ENCODE assay signal across 8 cellular contexts in the genomic region with DNA sequence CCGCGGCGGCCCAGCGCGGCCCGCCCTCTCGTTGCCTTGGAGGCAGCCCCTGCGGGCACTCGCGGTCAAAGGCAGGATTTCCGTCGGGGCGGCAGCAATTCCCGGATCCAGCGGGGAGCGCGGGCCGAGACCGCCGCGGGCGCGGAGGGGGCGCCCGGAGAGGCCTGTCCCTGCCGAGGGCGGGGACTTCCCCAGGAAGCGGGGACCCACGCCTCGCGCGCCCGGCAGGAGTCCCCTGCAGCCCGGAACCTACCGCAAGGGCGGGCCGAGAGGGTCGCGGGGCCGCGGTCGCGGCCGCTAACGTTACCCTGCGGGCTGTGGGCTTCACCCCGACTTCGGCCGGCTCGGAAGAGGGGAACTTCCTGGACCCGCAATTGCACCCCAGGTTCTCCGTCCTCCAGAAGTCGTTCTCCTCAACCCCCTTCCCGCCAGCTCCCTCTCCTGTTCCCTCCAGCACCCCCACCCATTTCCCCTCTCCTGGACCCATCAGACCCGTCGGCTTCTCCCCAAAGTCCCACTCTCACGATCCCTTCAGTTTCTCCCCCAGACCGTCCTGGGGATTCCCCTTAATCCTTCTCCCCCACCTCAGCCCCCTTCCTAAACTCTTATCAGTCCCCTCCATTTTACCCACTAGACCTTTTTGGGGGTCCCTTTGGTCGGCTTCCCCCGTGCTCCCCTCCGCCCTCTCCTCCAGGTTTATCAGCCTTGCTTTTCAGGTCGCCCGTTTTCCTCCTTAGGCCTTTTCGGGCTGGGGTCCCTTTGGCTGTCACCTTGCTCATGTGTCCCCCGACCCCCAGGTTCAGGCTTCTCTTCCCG. TPM values are rescaled to one million over a fixed set of nuclear protein-coding genes. Genes with fewer than 3 reads are reported as not detected.
DNase-seq lines count a peak whose midpoint lies in the region; ATAC-seq, FAIRE-seq and TF ChIP-seq lines count a peak whose summit lies in the region.

No MANE protein-coding gene starts in this region.

- no peaks in the 10 kb centered on the region for H3K79me2 ChIP-seq in KMS-11 (ENCODE audit: insufficient read depth, low read depth)
- no peaks in the 10 kb centered on the region for H3K79me2 ChIP-seq in astrocyte (ENCODE audit: insufficient read depth, low read length)

- no peaks in the 10 kb centered on the region for H3K9me3 ChIP-seq in CD4-positive, alpha-beta T cell (ENCODE audit: control insufficient read depth, low read length)
- no peaks in the 10 kb centered on the region for H3K9me3 ChIP-seq in astrocyte (ENCODE audit: insufficient read depth, low read depth, low read length)

- H3K4me3 Mint-ChIP-seq in CD4-positive, alpha-beta T cell = peak overlapping the region; percentile 82
- H3K4me3 Mint-ChIP-seq in astrocyte (ENCODE audit: unreplicated experiment) = no peak overlapping the region

- peak in 4 of 10 experiments; percentile 27 to 44 (median 36) for DNase-seq in CD4-positive, alpha-beta T cell
- DNase-seq in astrocyte (ENCODE audit: low read depth) (no peak), iPS-NIHi11 (ENCODE audit: low spot score) (peak; percentile 63), NCI-H1105 treated with DMSO at 0.1 percent for 48 hours (lab: John Stamatoyannopoulos, UW) (no peak), NCI-H446 treated with DMSO at 0.1 percent for 48 hours (lab: John Stamatoyannopoulos, UW) (no peak)
- DNase-seq in stimulated activated CD4-positive, alpha-beta T cell treated with anti-CD3 and anti-CD28 coated beads, Interleukin-4, amount 100 ng/mL, for 1 hour = peak; percentile 46

- POLR2A ChIA-PET in CD4-positive, alpha-beta T cell (lab: Charles Lee) = interaction anchor here (1.0 kb wide), 1 partner anchor 29 kb away, joined by 4 read pairs; no protein-coding TSS in a partner anchor

- H3K27me3 ChIP-seq in CD4-positive, alpha-beta T cell (ENCODE audit: control insufficient read depth, insufficient read depth, low read length) = no peaks in the 10 kb centered on the region
- H3K27me3 ChIP-seq in KMS-11 (ENCODE audit: insufficient read depth, low read depth) (no peaks in the 10 kb centered on the region), astrocyte (ENCODE audit: insufficient read depth, low read length) (peaks cover 25% of the 10 kb centered on the region)

- TF ChIP-seq CTCF in CD4-positive, alpha-beta T cell (IDR thresholded peaks at IDR 0.05) = no peak
- TF ChIP-seq CTCF in KMS-11 (conservative IDR thresholded peaks at IDR 0.05; ENCODE audit: low read depth, low read length) = no peak
- no peak for TF ChIP-seq CTCF in astrocyte (IDR thresholded peaks at IDR 0.05; ENCODE audit: insufficient read depth, low read depth, low read length)

- intact Hi-C loops in CD4-positive, alpha-beta T cell (cut with DNase I, micrococcal nuclease) = no loop called here

- CTCF ChIA-PET in CD4-positive, alpha-beta T cell (lab: Charles Lee) = no interaction called here

- H3K27me3 Mint-ChIP-seq in CD4-positive, alpha-beta T cell = no peaks in the 10 kb centered on the region
- H3K27me3 Mint-ChIP-seq in astrocyte (ENCODE audit: low read depth, unreplicated experiment) = peaks cover 58% of the 10 kb centered on the region

- peak; percentile 54 for ATAC-seq in CD4-positive, alpha-beta T cell (ENCODE audit: poor library complexity)
- ATAC-seq in HG02870 (IDR thresholded peaks at IDR 0.05; ENCODE audit: unreplicated experiment) = no peak

- H3K4me3 ChIP-seq in KMS-11 (IDR thresholded peaks at IDR 0.05; ENCODE audit: insufficient read depth, low read depth, low read length) = no peak overlapping the region
- peak overlapping the region; percentile 44 for H3K4me3 ChIP-seq in astrocyte (ENCODE audit: insufficient read depth, low read depth, low read length)

- H2AFZ ChIP-seq in KMS-11 (ENCODE audit: low read depth) (0 out of 2 replicates have a peak overlapping the region, but pooled peaks have one; percentile 6), astrocyte (ENCODE audit: low read depth, low read length) (peak overlapping the region; percentile 87)

- H3K4me2 ChIP-seq in KMS-11 = no peak overlapping the region
- H3K4me2 ChIP-seq in astrocyte (ENCODE audit: low read length) = peak overlapping the region; percentile 81

- H4K20me1 ChIP-seq in KMS-11 (ENCODE audit: insufficient read depth) (no peaks in the 10 kb centered on the region), astrocyte (ENCODE audit: insufficient read depth, low read length) (no peaks in the 10 kb centered on the region)

- H3K36me3 ChIP-seq in KMS-11 (ENCODE audit: insufficient read depth) (no peaks in the 10 kb centered on the region), astrocyte (ENCODE audit: insufficient read depth, low read length) (no peaks in the 10 kb centered on the region)

- H3K9me3 Mint-ChIP-seq in CD4-positive, alpha-beta T cell = no peaks in the 10 kb centered on the region
- no peaks in the 10 kb centered on the region for H3K9me3 Mint-ChIP-seq in astrocyte (ENCODE audit: unreplicated experiment)

- no peak for FAIRE-seq in astrocyte (lab: Jason Lieb, UNC)

- peak overlapping the region; percentile 27 for H3K27ac ChIP-seq in CD4-positive, alpha-beta T cell (ENCODE audit: low read depth, low read length)
- H3K27ac ChIP-seq in KMS-11 (no peak overlapping the region), astrocyte (ENCODE audit: low read depth, low read length) (no peak overlapping the region)

- H3K9ac ChIP-seq in KMS-11 (no peak overlapping the region), astrocyte (ENCODE audit: low read length) (peak overlapping the region; percentile 31)

- peaks cover 74% of the 10 kb centered on the region for H3K4me1 Mint-ChIP-seq in CD4-positive, alpha-beta T cell (ENCODE audit: low read depth)
- H3K4me1 Mint-ChIP-seq in astrocyte (ENCODE audit: low read depth, unreplicated experiment) = no peaks in the 10 kb centered on the region

- peak overlapping the region; percentile 84 for H3K27ac Mint-ChIP-seq in CD4-positive, alpha-beta T cell
- H3K27ac Mint-ChIP-seq in astrocyte (ENCODE audit: unreplicated experiment) = no peak overlapping the region

- H3K4me1 ChIP-seq in KMS-11 (ENCODE audit: low read depth, poor library complexity, severe bottlenecking) (peaks cover 35% of the 10 kb centered on the region), astrocyte (ENCODE audit: insufficient read depth, low read length) (no peaks in the 10 kb centered on the region)

- no peaks in the 10 kb centered on the region for H3K36me3 Mint-ChIP-seq in CD4-positive, alpha-beta T cell (ENCODE audit: low read depth)
- H3K36me3 Mint-ChIP-seq in astrocyte (ENCODE audit: low read depth, unreplicated experiment) = no peaks in the 10 kb centered on the region

RNA-seq across cellular contexts. Expression of a gene that starts 0.6 kb away (rescaled TPM):
- total RNA-seq in CD4-positive, alpha-beta T cell = 1 to 10 TPM; 3.0 to 3.2 TPM
- 0.17 TPM in 1 of 2 replicates, not detected in the other for total RNA-seq in astrocyte

RNA-seq across cellular contexts. Expression of a gene that starts 30.4 kb away (rescaled TPM):
- 10 to 100 TPM; 20.8 to 22.9 TPM for total RNA-seq in CD4-positive, alpha-beta T cell
- 74.0 and 75.7 TPM in 2 replicates for total RNA-seq in astrocyte

RNA-seq across cellular contexts. Expression of a gene that starts 37.6 kb away (rescaled TPM):
- total RNA-seq in CD4-positive, alpha-beta T cell = 10 to 100 TPM; 33.6 to 36.2 TPM
- 3,307 and 4,155 TPM in 2 replicates for total RNA-seq in astrocyte

Comparison
In these comparisons a context has a peak if more than half of its experiments do, and no peak if none do; other contexts are left out.
1. DNase-seq: peak in iPS-NIHi11 (single experiment) and stimulated activated CD4-positive, alpha-beta T cell treated with anti-CD3 and anti-CD28 coated beads, Interleukin-4, amount 100 ng/mL, for 1 hour (single experiment); none in astrocyte (single experiment), NCI-H1105 treated with DMSO at 0.1 percent for 48 hours (single experiment) and NCI-H446 treated with DMSO at 0.1 percent for 48 hours (single experiment).
2. RNA of a gene that starts 37.6 kb away (total RNA-seq): 3,307 to 4,155 TPM in astrocyte; 33.6 to 36.2 TPM in CD4-positive, alpha-beta T cell; every median in the first group is over 10 times any median in the second.